In the genomic region with DNA sequence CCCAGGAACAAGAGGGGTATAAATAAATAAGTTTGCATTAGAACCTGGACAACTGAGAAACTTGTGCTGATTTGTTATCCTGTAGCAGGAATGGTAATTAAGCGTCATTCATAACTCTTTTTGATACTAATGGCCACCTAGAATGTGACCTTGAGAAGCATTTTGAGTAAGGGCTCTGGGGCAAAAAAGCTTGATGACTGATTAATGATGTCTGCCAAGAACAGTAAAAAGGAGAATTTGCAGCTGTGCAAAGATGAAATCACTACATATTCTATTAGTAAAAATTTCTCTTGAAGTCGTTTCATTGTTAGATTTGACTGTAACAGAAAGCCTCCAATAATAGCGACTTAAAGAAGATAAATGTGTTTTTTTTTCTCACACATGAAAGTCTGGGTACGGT, we compare ENCODE assay signal across 26 cellular contexts.
"Had no signal": no experiment of that assay in that cellular context is flagged by ENCODE, and none has a peak within 500 bp of the region (broad histone marks: within the 10 kb centered on the region; RNA-seq: fewer than 3 reads in every experiment).

No MANE protein-coding gene starts in this region.

- H3K4me3 Mint-ChIP-seq: naive thymus-derived CD8-positive, alpha-beta T cell; nephron progenitor cell; neural progenitor cell; stimulated activated naive B cell treated with anti-CD40 and anti-IgM and Interleukin-4, amounts not matched to agents 10 μg/mL and 1 μg/mL and 100 μg/mL, for 72 hours had no signal

- H3K79me2 ChIP-seq: hepatocyte had no signal

- H3K27ac ChIP-seq: heart right ventricle, hepatocyte, left lung, lower lobe of right lung, neural progenitor cell, ovary, right atrium auricular region, right lobe of liver, skin epidermis, stomach, testis, thyroid gland, transverse colon, upper lobe of right lung had no signal

- H3K36me3 Mint-ChIP-seq: naive thymus-derived CD8-positive, alpha-beta T cell; neural progenitor cell; stimulated activated naive B cell treated with anti-CD40 and anti-IgM and Interleukin-4, amounts not matched to agents 10 μg/mL and 1 μg/mL and 100 μg/mL, for 72 hours had no signal

- H3K9ac ChIP-seq: neural progenitor cell had no signal

- DNase-seq: heart right ventricle; left cardiac atrium; left lung; lower lobe of right lung; mammary epithelial cell; mesenchymal stem cell; naive thymus-derived CD8-positive, alpha-beta T cell; nephron progenitor cell; ovary; right lobe of liver; stimulated activated CD4-positive, alpha-beta T cell treated with anti-CD3 and anti-CD28 coated beads, Interleukin-12 subunit alpha, Interleukin-12 subunit beta, amount 100 ng/mL, for 4 hours; stimulated activated CD4-positive, alpha-beta T cell treated with anti-CD3 and anti-CD28 coated beads, Interleukin-15, amount 100 ng/mL, for 24 hours; stimulated activated CD4-positive, alpha-beta T cell treated with anti-CD3 and anti-CD28 coated beads, Interleukin-2, amount 100 ng/mL, for 24 hours; stimulated activated CD4-positive, alpha-beta T cell treated with anti-CD3 and anti-CD28 coated beads, Interleukin-4, amount 100 ng/mL, for 1 hour; stimulated activated naive B cell treated with anti-CD40 and anti-IgM and Interleukin-4, amounts not matched to agents 10 μg/mL and 1 μg/mL and 100 μg/mL, for 72 hours; stimulated activated naive CD8-positive, alpha-beta T cell treated with anti-CD3 and anti-CD28 coated beads, Interleukin-15, Interleukin-2, amounts not matched to agents 100 U/mL and 50 U/mL, for 24 hours; stomach; testis; thyroid gland; transverse colon; upper lobe of right lung had no signal

- H3K36me3 ChIP-seq: heart right ventricle, left lung, lower lobe of right lung, neural progenitor cell, ovary, right atrium auricular region, right lobe of liver, stomach, thyroid gland, transverse colon, upper lobe of right lung had no signal

- H2AFZ ChIP-seq: hepatocyte, neural progenitor cell had no signal

- H3K4me3 ChIP-seq: heart right ventricle, hepatocyte, left lung, lower lobe of right lung, neural progenitor cell, ovary, right atrium auricular region, right lobe of liver, skin epidermis, stomach, testis, thyroid gland, transverse colon, upper lobe of right lung had no signal

- H3K4me1 ChIP-seq: right lobe of liver, upper lobe of right lung had no signal

- H3K9me3 ChIP-seq: heart right ventricle, left lung, lower lobe of right lung, ovary, right atrium auricular region, right lobe of liver, stomach, testis, thyroid gland, transverse colon, upper lobe of right lung had no signal

- H3K27me3 Mint-ChIP-seq: stimulated activated naive B cell treated with anti-CD40 and anti-IgM and Interleukin-4, amounts not matched to agents 10 μg/mL and 1 μg/mL and 100 μg/mL, for 72 hours had no signal

- H3K9me3 Mint-ChIP-seq: naive thymus-derived CD8-positive, alpha-beta T cell; nephron progenitor cell; stimulated activated naive B cell treated with anti-CD40 and anti-IgM and Interleukin-4, amounts not matched to agents 10 μg/mL and 1 μg/mL and 100 μg/mL, for 72 hours had no signal

- H3K4me2 ChIP-seq: hepatocyte, neural progenitor cell had no signal

- H3K27me3 ChIP-seq: heart right ventricle, hepatocyte, left lung, neural progenitor cell, ovary, right atrium auricular region, right lobe of liver, stomach, testis, thyroid gland, transverse colon, upper lobe of right lung had no signal

- H3K27ac Mint-ChIP-seq: naive thymus-derived CD8-positive, alpha-beta T cell; neural progenitor cell; progenitor cell of endocrine pancreas; stimulated activated naive B cell treated with anti-CD40 and anti-IgM and Interleukin-4, amounts not matched to agents 10 μg/mL and 1 μg/mL and 100 μg/mL, for 72 hours had no signal
